Comparison of ENCODE assay signal across 14 cellular contexts in genomic region chr14:102155150-102155549, GRCh38. TPM values are rescaled to one million over a fixed set of nuclear protein-coding genes. Genes with fewer than 3 reads are reported as not detected.
A peak's percentile ranks its signal among the peaks of the same experiment; 100 is the strongest.
DNase-seq lines count a peak whose midpoint lies in the region; ATAC-seq, FAIRE-seq and TF ChIP-seq lines count a peak whose summit lies in the region.
"Had no signal": no experiment of that assay in that cellular context is flagged by ENCODE, and none has a peak within 500 bp of the region (broad histone marks: within the 10 kb centered on the region; RNA-seq: fewer than 3 reads in every experiment).

No MANE protein-coding gene starts in this region.

- H3K36me3 ChIP-seq in K562 (ENCODE audit: control insufficient read depth, insufficient read depth, low read length) (peaks cover 14% of the 10 kb centered on the region; the same call in 2 of the 3 replicates), HepG2 (replicated peaks in 1 of 2; ENCODE audit: control insufficient read depth in 1 of 2, insufficient read depth in 2 of 2, low read length in 2 of 2) (peaks cover 3 to 13% of the 10 kb centered on the region in 2 experiments; a peak in 1 of 5 replicates)
- peaks cover 0 to 29% (median 0%) of the 10 kb centered on the region in 3 experiments for H3K36me3 ChIP-seq in naive thymus-derived CD4-positive, alpha-beta T cell (ENCODE audit: control insufficient read depth in 2 of 3, insufficient read depth in 3 of 3, low read length in 3 of 3)
- H3K36me3 ChIP-seq: right lobe of liver had no signal

- H3K4me3 ChIP-seq in K562: no peak overlapping the region
- H3K4me3 ChIP-seq in HepG2 (replicated peaks in 1 of 3; ENCODE audit: insufficient read depth in 1 of 3, low read depth in 2 of 3, low read length in 3 of 3): no peak overlapping the region; a peak in 1 of 6 replicates
- H3K4me3 ChIP-seq in naive thymus-derived CD4-positive, alpha-beta T cell (ENCODE audit: low read length): no peak overlapping the region
- H3K4me3 ChIP-seq: BLaER1 treated with 17β-estradiol and CSF1 and Interleukin-3, amounts not matched to agents 10 nM and 100 nM; right lobe of liver had no signal

- H3K27me3 ChIP-seq in K562 (ENCODE audit: control insufficient read depth in 2 of 2, insufficient read depth in 2 of 2, low read length in 2 of 2): no peaks in the 10 kb centered on the region
- H3K27me3 ChIP-seq in HepG2 (ENCODE audit: control insufficient read depth in 1 of 2, insufficient read depth in 2 of 2, low read length in 2 of 2): no peaks in the 10 kb centered on the region
- H3K27me3 ChIP-seq in naive thymus-derived CD4-positive, alpha-beta T cell (ENCODE audit: control insufficient read depth in 2 of 2, insufficient read depth in 2 of 2, low read length in 2 of 2): no peaks in the 10 kb centered on the region
- H3K27me3 ChIP-seq: BLaER1 treated with 17β-estradiol and CSF1 and Interleukin-3, amounts not matched to agents 10 nM and 100 nM; right lobe of liver had no signal

- no peaks in the 10 kb centered on the region for H3K27me3 Mint-ChIP-seq in naive thymus-derived CD4-positive, alpha-beta T cell

- H3K79me2 ChIP-seq in K562 (ENCODE audit: control insufficient read depth, insufficient read depth, low read length) (peaks cover 81% of the 10 kb centered on the region), HepG2 (ENCODE audit: insufficient read depth, low read length) (peaks cover 80% of the 10 kb centered on the region)

- DNase-seq in COLO829 (ENCODE audit: low spot score): peak; percentile 59
- DNase-seq in HT1080 (ENCODE audit: low read depth): peak; percentile 25
- peak in 1 of 4 experiments; percentile 24 for DNase-seq in K562 (ENCODE audit: extremely low read depth in 1 of 4, low spot score in 3 of 4)
- peak; percentile 11 for DNase-seq in HepG2 (ENCODE audit: low spot score)
- DNase-seq in RWPE1 (ENCODE audit: low spot score): no peak
- no peak for DNase-seq in naive thymus-derived CD4-positive, alpha-beta T cell
- DNase-seq: cortex of kidney, MM.1S, right lobe of liver, SHP77 had no signal

- BruUV-seq in K562 (replicated peaks; lab: Mats Ljungman, UMichigan) (no TSS peak), HepG2 (replicated peaks; lab: Mats Ljungman, UMichigan) (no TSS peak)

- in situ Hi-C loops in K562 (cut with MboI) (no loop called here), HepG2 (cut with HindIII; ENCODE audit: extremely low pct_ligation_motif_present, low pct_unique_long_range_greater_than_20kb) (no loop called here)

- H2AFZ ChIP-seq in K562 (ENCODE audit: low read depth, low read length) (no peak overlapping the region), HepG2 (ENCODE audit: low read length) (no peak overlapping the region)

- POLR2A ChIA-PET in K562 (lab: Yijun Ruan, JAX) (interaction anchor here (1.7 kb wide), 1 partner anchor 12 kb away, joined by 9 read pairs; no protein-coding TSS in a partner anchor), HepG2 (lab: Yijun Ruan, JAX) (no interaction called here), RWPE1 (lab: Yijun Ruan, JAX; ENCODE audit: low non-redundant PET) (no interaction called here)
- POLR2A ChIA-PET in naive thymus-derived CD4-positive, alpha-beta T cell (lab: Charles Lee): no interaction called here

- CTCF ChIA-PET in K562 (lab: Yijun Ruan, JAX; ENCODE audit: low intra/inter-chr PET ratio) (no interaction called here), HepG2 (lab: Yijun Ruan, JAX; ENCODE audit: low intra/inter-chr PET ratio, low total read pairs) (no interaction called here), RWPE1 (lab: Yijun Ruan, JAX) (no interaction called here)
- CTCF ChIA-PET in naive thymus-derived CD4-positive, alpha-beta T cell (lab: Charles Lee): no interaction called here

- H3K4me1 Mint-ChIP-seq in naive thymus-derived CD4-positive, alpha-beta T cell: peaks cover 13 to 74% (median 60%) of the 10 kb centered on the region in 7 donors

- TF ChIP-seq RAD21 in K562 (CRISPR knock-in tag; conservative IDR thresholded peaks at IDR 0.05 in 1 of 2, IDR thresholded peaks at IDR 0.05 in 1 of 2): no peak
- no peak for TF ChIP-seq RAD21 in HepG2 (CRISPR knock-in tag; IDR thresholded peaks at IDR 0.05)

- no peak overlapping the region for H3K4me3 Mint-ChIP-seq in naive thymus-derived CD4-positive, alpha-beta T cell

- TF ChIP-seq CTCF in K562 (IDR thresholded peaks at IDR 0.05 in 2 of 3, conservative IDR thresholded peaks at IDR 0.05 in 1 of 3; ENCODE audit: insufficient read depth in 2 of 3, low read depth in 1 of 3, low read length in 3 of 3) (no peak), HepG2 (CRISPR knock-in tag; IDR thresholded peaks at IDR 0.05) (no peak), RWPE1 (conservative IDR thresholded peaks at IDR 0.05; ENCODE audit: low read depth) (no peak)

- ATAC-seq in K562 (peak; percentile 61), HepG2 (no peak; the same call in 2 of the 3 replicates), HG02642 (IDR thresholded peaks at IDR 0.05; ENCODE audit: poor library complexity, unreplicated experiment) (no peak), GM21786 (IDR thresholded peaks at IDR 0.05; ENCODE audit: unreplicated experiment) (no peak)
- ATAC-seq in naive thymus-derived CD4-positive, alpha-beta T cell: no peak

- H3K27ac Mint-ChIP-seq in naive thymus-derived CD4-positive, alpha-beta T cell: peak overlapping the region in 3 of 9 donors; percentile 2 to 22 (median 12)

- no peaks in the 10 kb centered on the region for H3K9me1 ChIP-seq in K562 (ENCODE audit: control insufficient read depth, insufficient read depth, low read length)

- peaks cover 8 to 29% of the 10 kb centered on the region in 2 experiments for H3K4me1 ChIP-seq in K562 (replicated peaks in 1 of 2; ENCODE audit: control insufficient read depth in 2 of 2, insufficient read depth in 2 of 2, low read length in 2 of 2)
- peaks cover 48% of the 10 kb centered on the region for H3K4me1 ChIP-seq in HepG2 (ENCODE audit: insufficient read depth, low read length)
- peaks cover 0 to 9% of the 10 kb centered on the region in 2 donors for H3K4me1 ChIP-seq in naive thymus-derived CD4-positive, alpha-beta T cell (ENCODE audit: control insufficient read depth in 2 of 2, insufficient read depth in 2 of 2, low read length in 2 of 2)

- peak overlapping the region; percentile 14; the same call in 1 of the 2 replicates for H3K4me2 ChIP-seq in K562 (ENCODE audit: insufficient read depth, low read length)
- H3K4me2 ChIP-seq in HepG2 (ENCODE audit: low read depth, low read length): 0 out of 2 replicates have a peak overlapping the region, but pooled peaks have one; percentile 42
- H3K4me2 ChIP-seq: BLaER1 treated with 17β-estradiol and CSF1 and Interleukin-3, amounts not matched to agents 10 nM and 100 nM had no signal

- H3K27ac ChIP-seq in K562 (ENCODE audit: extremely low read depth, low read depth, low read length): peak overlapping the region; percentile 51; the same call in 1 of the 3 replicates
- peak overlapping the region; percentile 45 for H3K27ac ChIP-seq in HepG2 (ENCODE audit: extremely low read length, insufficient read depth, low read length)
- H3K27ac ChIP-seq in RWPE1: no peak overlapping the region
- no peak overlapping the region for H3K27ac ChIP-seq in naive thymus-derived CD4-positive, alpha-beta T cell (ENCODE audit: low read depth, low read length)
- H3K27ac ChIP-seq: BLaER1 treated with 17β-estradiol and CSF1 and Interleukin-3, amounts not matched to agents 10 nM and 100 nM; right lobe of liver had no signal

- FAIRE-seq in K562 (lab: Jason Lieb, UNC): peak; percentile 65
- no peak for FAIRE-seq in HepG2 (lab: Jason Lieb, UNC)
- FAIRE-seq: urothelium cell line had no signal

- intact Hi-C loops in K562 (cut with micrococcal nuclease): no loop called here
- intact Hi-C loops in HepG2 (cut with micrococcal nuclease; ENCODE audit: unreplicated experiment): no loop called here
- intact Hi-C loops in naive thymus-derived CD4-positive, alpha-beta T cell (cut with micrococcal nuclease): no loop called here

- H3K9me3 ChIP-seq in K562 (replicated peaks; ENCODE audit: control insufficient read depth, insufficient read depth, low read depth, low read length) (peaks cover 4% of the 10 kb centered on the region), HepG2 (ENCODE audit: low read length) (no peaks in the 10 kb centered on the region)
- no peaks in the 10 kb centered on the region for H3K9me3 ChIP-seq in naive thymus-derived CD4-positive, alpha-beta T cell (ENCODE audit: control insufficient read depth in 2 of 3, low read length in 3 of 3)
- H3K9me3 ChIP-seq: right lobe of liver had no signal

- TF ChIP-seq EP300 in K562 (IDR thresholded peaks at IDR 0.05; ENCODE audit: low read length): no peak
- TF ChIP-seq EP300 in HepG2 (IDR thresholded peaks at IDR 0.05; ENCODE audit: low read depth in 2 of 2, low read length in 2 of 2): no peak
- TF ChIP-seq EP300 in HepG2 (CRISPR knock-in tag; IDR thresholded peaks at IDR 0.05; ENCODE audit: borderline replicate concordance): no peak

- peaks cover 6% of the 10 kb centered on the region; the same call in 1 of the 2 replicates for H4K20me1 ChIP-seq in K562 (replicated peaks; ENCODE audit: control insufficient read depth, insufficient read depth, low read length)
- peaks cover 17% of the 10 kb centered on the region for H4K20me1 ChIP-seq in HepG2 (ENCODE audit: insufficient read depth, low read length)

- H3K9ac ChIP-seq in K562 (ENCODE audit: insufficient read depth in 1 of 2, low read depth in 2 of 2, low read length in 2 of 2) (no peak overlapping the region), HepG2 (ENCODE audit: insufficient read depth, low read depth, low read length) (no peak overlapping the region)
- H3K9ac ChIP-seq: BLaER1 treated with 17β-estradiol and CSF1 and Interleukin-3, amounts not matched to agents 10 nM and 100 nM had no signal

- peaks cover 0 to 38% (median 16%) of the 10 kb centered on the region in 5 donors for H3K36me3 Mint-ChIP-seq in naive thymus-derived CD4-positive, alpha-beta T cell

- peaks cover 0 to 8% (median 0%) of the 10 kb centered on the region in 11 donors for H3K9me3 Mint-ChIP-seq in naive thymus-derived CD4-positive, alpha-beta T cell

- TF ChIP-seq POLR2A in K562 (conservative IDR thresholded peaks at IDR 0.05) (no peak), HepG2 (IDR thresholded peaks at IDR 0.05; ENCODE audit: insufficient read depth in 1 of 2, low read depth in 2 of 2, low read length in 2 of 2) (no peak)

- WGBS in K562 (ENCODE audit: insufficient coverage, low coverage, missing lambda C conversion rate): 38% methylated on average over 1 of the region's 1 CpG
- 12% methylated on average over 1 of the region's 1 CpG for WGBS in HepG2 (ENCODE audit: low lambda C conversion rate)

RNA-seq across cellular contexts. Expression of gene WDR20, which starts 15.5 kb away (rescaled TPM):
- total RNA-seq in HT1080 (2014; rRNA removed; shearing (Covaris generic)): 18.7 and 21.6 TPM in 2 replicates
- 16.9 and 17.0 TPM in 2 replicates for polyA plus RNA-seq in HT1080 (2015; cell fraction: cytosol; rRNA removed)
- 20.7 and 21.7 TPM in 2 replicates for polyA plus RNA-seq in HT1080 (2015; cell fraction: nucleus; rRNA removed)
- 40.2 and 51.8 TPM in 2 replicates for total RNA-seq in K562 (2011; cell fraction: chromatin; rRNA removed; ENCODE audit: low replicate concordance)
- total RNA-seq in K562 (2011; cell fraction: nucleolus; rRNA removed): 22.0 and 24.1 TPM in 2 replicates
- 41.4 and 49.4 TPM in 2 replicates for total RNA-seq in K562 (2011; cell fraction: nucleoplasm; rRNA removed)
- 8.0 and 9.6 TPM in 2 replicates for total RNA-seq in K562 (2014; rRNA removed)
- total RNA-seq in K562 (2014; rRNA removed; fragmentation: Illumina TruSeq; extraction: Trizol): 12.1 and 13.9 TPM in 2 replicates
- total RNA-seq in K562 (2015; rRNA removed; fragmentation: Illumina TruSeq; extraction: Trizol): 14.7 and 15.3 TPM in 2 replicates
- 13.3 and 16.6 TPM in 2 replicates for total RNA-seq in K562 (2021)
- polyA plus RNA-seq in K562 (2011; rRNA removed): 10.0 and 11.8 TPM in 2 replicates
- polyA plus RNA-seq in K562 (2011; cell fraction: cytosol; rRNA removed): 8.6 and 8.7 TPM in 2 replicates
- 12.1 and 12.4 TPM in 2 replicates for polyA plus RNA-seq in K562 (2011; cell fraction: nucleus; rRNA removed)
- polyA plus RNA-seq in K562 (2012): 7.8 and 9.6 TPM in 2 replicates
- 10.2 and 10.5 TPM in 2 replicates for polyA plus RNA-seq in K562 (2014; fragmentation: Illumina TruSeq; extraction: Trizol)
- polyA plus RNA-seq in K562 (2014; fragmentation: Nextera tagmentation; extraction: Ambion mirVana): 10 to 100 TPM in 1 of 2 experiments, 1 to 10 TPM in 1; 7.0 to 12.1 TPM
- polyA plus RNA-seq in K562 (2014; rRNA removed): 9.4 and 11.7 TPM in 2 replicates
- polyA minus RNA-seq in K562 (2011; rRNA and poly(A)+ RNA removed): 23.3 and 23.9 TPM in 2 replicates
- 11.5 and 17.4 TPM in 2 replicates for polyA minus RNA-seq in K562 (2011; cell fraction: cytosol; rRNA and poly(A)+ RNA removed)
- polyA minus RNA-seq in K562 (2011; cell fraction: nucleus; rRNA and poly(A)+ RNA removed): 7.7 and 15.2 TPM in 2 replicates
- 23.2 and 30.5 TPM in 2 replicates for total RNA-seq in HepG2 (2016; rRNA removed; fragmentation: Illumina TruSeq; extraction: Trizol)
- total RNA-seq in HepG2 (2016; cell fraction: cytosol; rRNA removed; fragmentation: Illumina TruSeq; extraction: Trizol; ENCODE audit: low read depth): 24.1 and 25.7 TPM in 2 replicates
- total RNA-seq in HepG2 (2016; cell fraction: insoluble cytoplasmic fraction; rRNA removed; fragmentation: Illumina TruSeq; extraction: Trizol): 25.8 and 28.7 TPM in 2 replicates
- 29.7 and 34.1 TPM in 2 replicates for total RNA-seq in HepG2 (2016; cell fraction: membrane; rRNA removed; fragmentation: Illumina TruSeq; extraction: Trizol)
- 22.4 and 24.2 TPM in 2 replicates for total RNA-seq in HepG2 (2016; cell fraction: nucleus; rRNA removed; fragmentation: Illumina TruSeq; extraction: Trizol)
- 10.4 and 11.6 TPM in 2 replicates for polyA plus RNA-seq in HepG2 (2011; rRNA removed)
- polyA plus RNA-seq in HepG2 (2011; cell fraction: cytosol; rRNA removed): 9.4 and 10.2 TPM in 2 replicates
- polyA plus RNA-seq in HepG2 (2011; cell fraction: nucleus; rRNA removed): 11.4 and 12.2 TPM in 2 replicates
- polyA plus RNA-seq in HepG2 (2012): 10.7 and 12.8 TPM in 2 replicates
- 3.0 and 3.7 TPM in 2 replicates for polyA plus RNA-seq in HepG2 (2016; cell fraction: cytosol; fragmentation: Illumina TruSeq; extraction: Trizol; ENCODE audit: low read depth)
- 25.3 and 26.3 TPM in 2 replicates for polyA plus RNA-seq in HepG2 (2016; cell fraction: insoluble cytoplasmic fraction; fragmentation: Illumina TruSeq; extraction: Trizol; ENCODE audit: low read depth)
- polyA plus RNA-seq in HepG2 (2016; cell fraction: membrane; fragmentation: Illumina TruSeq; extraction: Trizol; ENCODE audit: low read depth): 7.5 and 8.4 TPM in 2 replicates
- polyA plus RNA-seq in HepG2 (2016; cell fraction: nucleus; fragmentation: Illumina TruSeq; extraction: Trizol; ENCODE audit: insufficient read depth, low read depth): 25.1 and 26.7 TPM in 2 replicates
- polyA minus RNA-seq in HepG2 (2011; rRNA and poly(A)+ RNA removed; ENCODE audit: low replicate concordance): 27.9 and 31.3 TPM in 2 replicates
- polyA minus RNA-seq in HepG2 (2011; cell fraction: cytosol; rRNA and poly(A)+ RNA removed): 14.9 and 18.5 TPM in 2 replicates
- 27.6 and 29.8 TPM in 2 replicates for polyA minus RNA-seq in HepG2 (2011; cell fraction: nucleus; rRNA and poly(A)+ RNA removed)
- 10 to 100 TPM; 33.1 to 67.8 (median 47.5) TPM for total RNA-seq in naive thymus-derived CD4-positive, alpha-beta T cell
- 10 to 100 TPM in 1 of 2 donors, 1 to 10 TPM in 1; 9.1 to 15.8 TPM for polyA plus RNA-seq in naive thymus-derived CD4-positive, alpha-beta T cell

Comparison
In these comparisons a context has a peak if more than half of its experiments do, and no peak if none do; other contexts are left out.
1. DNase-seq: peak in COLO829 (single experiment), HT1080 (single experiment) and HepG2 (single experiment); none in RWPE1 (single experiment) and naive thymus-derived CD4-positive, alpha-beta T cell (0 of 9).
2. H3K27ac ChIP-seq: peak in K562 (single experiment) and HepG2 (single experiment); none in RWPE1 (single experiment) and naive thymus-derived CD4-positive, alpha-beta T cell (single experiment).